Comparison of ENCODE assay signal across 17 cellular contexts in genomic region chr2:197383825-197384224, GRCh38.
"Had no signal": no experiment of that assay in that cellular context is flagged by ENCODE, and none has a peak within 500 bp of the region (broad histone marks: within the 10 kb centered on the region; RNA-seq: fewer than 3 reads in every experiment).

No MANE protein-coding gene starts in this region.

- H3K27ac ChIP-seq: ascending aorta, heart left ventricle, transverse colon, vagina, VCaP had no signal

- H3K36me3 ChIP-seq: ascending aorta, heart left ventricle, transverse colon, vagina had no signal

- H3K9me3 ChIP-seq: ascending aorta, heart left ventricle, transverse colon, vagina had no signal

- H3K4me3 ChIP-seq: ascending aorta, heart left ventricle, transverse colon, vagina had no signal

- ATAC-seq: activated CD4-positive, alpha-beta T cell treated with anti-CD3 and anti-CD28 coated beads for 36 hours; activated CD8-positive, alpha-beta memory T cell treated with anti-CD3 and anti-CD28 coated beads, Interleukin-2, amount 10 ng/mL, durations not matched to agents 7 days and 5 days; heart left ventricle; natural killer cell treated with Interleukin-12 subunit alpha and Interleukin-12 subunit beta and Interleukin-15 and Interleukin-18, amount 100 ng/mL, for 72 hours; right cardiac atrium had no signal

- H3K4me1 ChIP-seq: ascending aorta, heart left ventricle, transverse colon had no signal

- H3K27me3 ChIP-seq: ascending aorta, heart left ventricle, transverse colon, vagina had no signal

- DNase-seq: activated CD4-positive, alpha-beta memory T cell treated with anti-CD3 and anti-CD28 coated beads for 36 hours; activated CD4-positive, alpha-beta T cell treated with anti-CD3 and anti-CD28 coated beads for 36 hours; activated CD8-positive, alpha-beta memory T cell treated with anti-CD3 and anti-CD28 coated beads, Interleukin-2, amount 10 ng/mL, durations not matched to agents 7 days and 5 days; activated naive CD4-positive, alpha-beta T cell treated with anti-CD3 and anti-CD28 coated beads, Interleukin-2, amount 10 ng/mL, durations not matched to agents 7 days and 5 days; activated T-cell treated with anti-CD3 and anti-CD28 coated beads, Interleukin-2, amount 50 U/mL, for 1 hour; heart left ventricle; nucleus accumbens; right cardiac atrium; small intestine; stimulated activated CD4-positive, alpha-beta T cell treated with anti-CD3 and anti-CD28 coated beads, Interleukin-4, amount 100 ng/mL, for 24 hours; stimulated activated naive CD4-positive, alpha-beta T cell; substantia nigra; transverse colon had no signal
